In genomic region chr2:198657520-198658121, GRCh38 we compare ENCODE assay signal across 8 cellular contexts.
DNase-seq lines count a peak whose midpoint lies in the region; ATAC-seq and TF ChIP-seq lines count a peak whose summit lies in the region.

No MANE protein-coding gene starts in this region.

- DNase-seq in COLO829 (ENCODE audit: low spot score), result peak; percentile 16
- no peak for DNase-seq in HFFc6
- DNase-seq in RPMI8226, result peak; percentile 36
- DNase-seq in inferior parietal cortex (ENCODE audit: extremely low spot score), result peak; percentile 44
- no peak for DNase-seq in activated T-cell treated with anti-CD3 and anti-CD28 coated beads, Interleukin-2, amount 50 U/mL, for 48 hours
- no peak for DNase-seq in activated CD8-positive, alpha-beta memory T cell treated with anti-CD3 and anti-CD28 coated beads, Interleukin-2, amount 10 ng/mL, durations not matched to agents 7 days and 5 days

- H3K27ac Mint-ChIP-seq in HFFc6, result no peak overlapping the region
- no peak overlapping the region for H3K27ac Mint-ChIP-seq in activated CD8-positive, alpha-beta memory T cell treated with anti-CD3 and anti-CD28 coated beads, Interleukin-2, amount 10 ng/mL, durations not matched to agents 7 days and 5 days

- H3K36me3 Mint-ChIP-seq in HFFc6 (ENCODE audit: low read depth), result no peaks in the 10 kb centered on the region
- H3K36me3 Mint-ChIP-seq in activated CD8-positive, alpha-beta memory T cell treated with anti-CD3 and anti-CD28 coated beads, Interleukin-2, amount 10 ng/mL, durations not matched to agents 7 days and 5 days, result no peaks in the 10 kb centered on the region

- ATAC-seq in esophagus mucosa (no peak), GM18858 (IDR thresholded peaks at IDR 0.05; ENCODE audit: unreplicated experiment) (no peak)
- ATAC-seq in activated CD8-positive, alpha-beta memory T cell treated with anti-CD3 and anti-CD28 coated beads, Interleukin-2, amount 10 ng/mL, durations not matched to agents 7 days and 5 days, result no peak

- CTCF ChIA-PET in activated CD8-positive, alpha-beta memory T cell treated with anti-CD3 and anti-CD28 coated beads, Interleukin-2, amount 10 ng/mL, durations not matched to agents 7 days and 5 days (lab: Charles Lee), result interaction anchor here (1.4 kb wide), 1 partner anchor 18 kb away, joined by 3 read pairs; no protein-coding TSS in a partner anchor

- peaks cover 4% of the 10 kb centered on the region; the same call in 1 of the 2 replicates for H3K9me3 Mint-ChIP-seq in HFFc6
- no peaks in the 10 kb centered on the region for H3K9me3 Mint-ChIP-seq in activated CD8-positive, alpha-beta memory T cell treated with anti-CD3 and anti-CD28 coated beads, Interleukin-2, amount 10 ng/mL, durations not matched to agents 7 days and 5 days (ENCODE audit: low read depth)

- H3K4me1 Mint-ChIP-seq in HFFc6 (ENCODE audit: low read depth), result no peaks in the 10 kb centered on the region
- no peaks in the 10 kb centered on the region for H3K4me1 Mint-ChIP-seq in activated CD8-positive, alpha-beta memory T cell treated with anti-CD3 and anti-CD28 coated beads, Interleukin-2, amount 10 ng/mL, durations not matched to agents 7 days and 5 days

- peak; percentile 69 for TF ChIP-seq CTCF in HFFc6 (IDR thresholded peaks at IDR 0.05)

- no peaks in the 10 kb centered on the region for H3K27me3 Mint-ChIP-seq in HFFc6 (ENCODE audit: insufficient read depth)
- H3K27me3 Mint-ChIP-seq in activated CD8-positive, alpha-beta memory T cell treated with anti-CD3 and anti-CD28 coated beads, Interleukin-2, amount 10 ng/mL, durations not matched to agents 7 days and 5 days, result no peaks in the 10 kb centered on the region

- no peak overlapping the region for H3K4me3 Mint-ChIP-seq in HFFc6
- H3K4me3 Mint-ChIP-seq in activated CD8-positive, alpha-beta memory T cell treated with anti-CD3 and anti-CD28 coated beads, Interleukin-2, amount 10 ng/mL, durations not matched to agents 7 days and 5 days, result no peak overlapping the region

Comparison
In these comparisons a context has a peak if more than half of its experiments do, and no peak if none do; other contexts are left out.
1. DNase-seq: peak in COLO829 (single experiment), RPMI8226 (single experiment) and inferior parietal cortex (single experiment); none in HFFc6 (single experiment), activated T-cell treated with anti-CD3 and anti-CD28 coated beads, Interleukin-2, amount 50 U/mL, for 48 hours (0 of 2) and activated CD8-positive, alpha-beta memory T cell treated with anti-CD3 and anti-CD28 coated beads, Interleukin-2, amount 10 ng/mL, durations not matched to agents 7 days and 5 days (single experiment).